ENCODE assay signal across 8 cellular contexts in genomic region chr7:55533050-55533728, GRCh38. TPM values are rescaled to one million over a fixed set of nuclear protein-coding genes. Genes with fewer than 3 reads are reported as not detected.
A peak's percentile ranks its signal among the peaks of the same experiment; 100 is the strongest.
DNase-seq lines count a peak whose midpoint lies in the region; ATAC-seq, FAIRE-seq and TF ChIP-seq lines count a peak whose summit lies in the region.

No MANE protein-coding gene starts in this region.

- H3K27ac Mint-ChIP-seq in T-helper 2 cell treated with Interferon-gamma antibody and Interleukin-4, amounts not matched to agents 5 μg/mL and 100 μg/mL, for 36 hours, result peak overlapping the region; percentile 98
- H3K27ac Mint-ChIP-seq in natural killer cell treated with Interleukin-12 subunit alpha and Interleukin-12 subunit beta and Interleukin-15 and Interleukin-18, amount 100 ng/mL, for 72 hours, result peak overlapping the region; percentile 89 to 95

- TF ChIP-seq POLR2A in GM12878 (IDR thresholded peaks at IDR 0.05; ENCODE audit: low read depth, low read length) (peak; percentile 53), transverse colon (IDR thresholded peaks at IDR 0.05) (no peak)

- H3K9ac ChIP-seq in GM12878 (ENCODE audit: control insufficient read depth, insufficient read depth, low read length), result peak overlapping the region; percentile 92

- no peaks in the 10 kb centered on the region for H3K9me3 Mint-ChIP-seq in T-helper 2 cell treated with Interferon-gamma antibody and Interleukin-4, amounts not matched to agents 5 μg/mL and 100 μg/mL, for 36 hours
- no peaks in the 10 kb centered on the region for H3K9me3 Mint-ChIP-seq in natural killer cell treated with Interleukin-12 subunit alpha and Interleukin-12 subunit beta and Interleukin-15 and Interleukin-18, amount 100 ng/mL, for 72 hours

- CTCF ChIA-PET in GM12878 (lab: Yijun Ruan, JAX), result interaction anchor here (0.8 to 10.5 kb wide), 13 partner anchors 9 to 224 kb away, joined by 3 to 87 read pairs (median 15); no protein-coding TSS in a partner anchor

- H2AFZ ChIP-seq in GM12878 (ENCODE audit: control insufficient read depth, low read depth, low read length), result no peak overlapping the region

- peaks cover 64% of the 10 kb centered on the region for H3K4me1 Mint-ChIP-seq in T-helper 2 cell treated with Interferon-gamma antibody and Interleukin-4, amounts not matched to agents 5 μg/mL and 100 μg/mL, for 36 hours (ENCODE audit: low read depth)
- H3K4me1 Mint-ChIP-seq in natural killer cell treated with Interleukin-12 subunit alpha and Interleukin-12 subunit beta and Interleukin-15 and Interleukin-18, amount 100 ng/mL, for 72 hours (ENCODE audit: low read depth in 2 of 2), result peaks cover 84 to 86% of the 10 kb centered on the region in 2 donors

- TF ChIP-seq RAD21 in GM12878 (IDR thresholded peaks at IDR 0.05; ENCODE audit: insufficient read depth, low read depth, low read length), result peak; percentile 17

- H3K36me3 Mint-ChIP-seq in T-helper 2 cell treated with Interferon-gamma antibody and Interleukin-4, amounts not matched to agents 5 μg/mL and 100 μg/mL, for 36 hours (ENCODE audit: low read depth), result peaks cover 32% of the 10 kb centered on the region
- peaks cover 24% of the 10 kb centered on the region for H3K36me3 Mint-ChIP-seq in natural killer cell treated with Interleukin-12 subunit alpha and Interleukin-12 subunit beta and Interleukin-15 and Interleukin-18, amount 100 ng/mL, for 72 hours

- peak overlapping the region; percentile 100 for H3K27ac ChIP-seq in GM12878 (ENCODE audit: control insufficient read depth, insufficient read depth)
- H3K27ac ChIP-seq in transverse colon, result peak overlapping the region; percentile 59 to 81 (median 74)

- H3K4me3 ChIP-seq in GM12878, result peak overlapping the region; percentile 55
- H3K4me3 ChIP-seq in transverse colon, result no peak overlapping the region

- in situ Hi-C loops in Caki2 (cut with HindIII; ENCODE audit: low pct_unique_long_range_greater_than_20kb, low sequenced_read_pairs) (no loop called here), GM12878 (cut with MboI) (no loop called here), transverse colon (cut with MboI; ENCODE audit: low pct_ligation_motif_present in 1 of 4, low pct_unique_long_range_greater_than_20kb in 1 of 4, low sequenced_read_pairs in 3 of 4) (no loop called here)

- DNase-seq in Caki2 (ENCODE audit: low read depth) (peak; percentile 56), HPDE6-E6E7 (ENCODE audit: extremely low spot score) (peak; percentile 62), GM12878 (ENCODE audit: low read depth, low spot score) (peak; percentile 98), transverse colon (peak; percentile 72), NCI-H748 treated with DMSO at 0.1 percent for 48 hours (lab: John Stamatoyannopoulos, UW) (no peak)
- DNase-seq in T-helper 2 cell treated with Interferon-gamma antibody and Interleukin-4, amounts not matched to agents 5 μg/mL and 100 μg/mL, for 36 hours (ENCODE audit: low spot score), result peak; percentile 83
- DNase-seq in natural killer cell treated with Interleukin-12 subunit alpha and Interleukin-12 subunit beta and Interleukin-15 and Interleukin-18, amount 100 ng/mL, for 72 hours (ENCODE audit: low spot score), result peak; percentile 93

- TF ChIP-seq EP300 in GM12878 (IDR thresholded peaks at IDR 0.05; ENCODE audit: borderline replicate concordance in 1 of 2, control insufficient read depth in 1 of 2, low read depth in 2 of 2, low read length in 2 of 2), result peak; percentile 100
- peak; percentile 8 for TF ChIP-seq EP300 in transverse colon (IDR thresholded peaks at IDR 0.05; ENCODE audit: low read depth)

- H3K9me3 ChIP-seq in GM12878 (replicated peaks; ENCODE audit: control insufficient read depth, insufficient read depth, low read length) (no peaks in the 10 kb centered on the region), transverse colon (no peaks in the 10 kb centered on the region)

- TSS peak; percentile 3 for BruUV-seq in GM12878 (replicated peaks; lab: Mats Ljungman, UMichigan)

- SMC1A ChIA-PET in GM12878 (lab: Charles Lee; ENCODE audit: uncharacterized antibody, unreplicated experiment), result interaction anchor here (0.7 to 15.0 kb wide), 11 partner anchors 15 to 230 kb away, joined by 3 to 354 read pairs (median 9); partner anchors contain the start of gene VOPP1

- 1% methylated on average over 4 of the region's 4 CpGs for WGBS in GM12878 (ENCODE audit: insufficient coverage, insufficient replicate concordance, low lambda C conversion rate, missing lambda C conversion rate)
- 28 to 43% methylated on average over 3 to 4 of the region's 4 CpGs for WGBS in transverse colon (ENCODE audit: low coverage in 1 of 2), 2 donors

- H3K4me3 Mint-ChIP-seq in T-helper 2 cell treated with Interferon-gamma antibody and Interleukin-4, amounts not matched to agents 5 μg/mL and 100 μg/mL, for 36 hours, result peak overlapping the region; percentile 82
- peak overlapping the region; percentile 67 for H3K4me3 Mint-ChIP-seq in natural killer cell treated with Interleukin-12 subunit alpha and Interleukin-12 subunit beta and Interleukin-15 and Interleukin-18, amount 100 ng/mL, for 72 hours

- no peaks in the 10 kb centered on the region for H3K27me3 Mint-ChIP-seq in T-helper 2 cell treated with Interferon-gamma antibody and Interleukin-4, amounts not matched to agents 5 μg/mL and 100 μg/mL, for 36 hours (ENCODE audit: low read depth)
- no peaks in the 10 kb centered on the region for H3K27me3 Mint-ChIP-seq in natural killer cell treated with Interleukin-12 subunit alpha and Interleukin-12 subunit beta and Interleukin-15 and Interleukin-18, amount 100 ng/mL, for 72 hours

- H3K79me2 ChIP-seq in GM12878 (ENCODE audit: control insufficient read depth, insufficient read depth, low read length), result peaks cover 90% of the 10 kb centered on the region

- H3K36me3 ChIP-seq in GM12878 (ENCODE audit: control insufficient read depth in 2 of 2, insufficient read depth in 2 of 2, low read length in 1 of 2) (peaks cover 0 to 7% of the 10 kb centered on the region in 2 experiments; a peak in 2 of 4 replicates), transverse colon (no peaks in the 10 kb centered on the region)

- peak overlapping the region; percentile 92 for H3K4me2 ChIP-seq in GM12878 (ENCODE audit: control insufficient read depth, insufficient read depth)

- peaks cover 78% of the 10 kb centered on the region for H3K4me1 ChIP-seq in GM12878 (ENCODE audit: control insufficient read depth, insufficient read depth, low read length)
- peaks cover 13 to 48% (median 33%) of the 10 kb centered on the region in 4 donors for H3K4me1 ChIP-seq in transverse colon

- peak; percentile 86 for FAIRE-seq in GM12878 (lab: Jason Lieb, UNC)

- POLR2A ChIA-PET in GM12878 (lab: Charles Lee), result interaction anchor here (0.6 to 12.5 kb wide), 18 partner anchors 9 to 226 kb away, joined by 3 to 156 read pairs (median 10); partner anchors contain the start of gene VOPP1

- ATAC-seq in GM21367 (IDR thresholded peaks at IDR 0.05; ENCODE audit: unreplicated experiment) (peak; percentile 49), GM12878 (peak; percentile 59)
- peak; percentile 79 to 80 for ATAC-seq in natural killer cell treated with Interleukin-12 subunit alpha and Interleukin-12 subunit beta and Interleukin-15 and Interleukin-18, amount 100 ng/mL, for 72 hours

- H3K27me3 ChIP-seq in GM12878 (replicated peaks in 1 of 2; ENCODE audit: control insufficient read depth in 2 of 2, insufficient read depth in 2 of 2, low read length in 1 of 2) (no peaks in the 10 kb centered on the region), transverse colon (no peaks in the 10 kb centered on the region)

- TF ChIP-seq CTCF in GM12878 (IDR thresholded peaks at IDR 0.05 in 2 of 3, conservative IDR thresholded peaks at IDR 0.05 in 1 of 3; ENCODE audit: control insufficient read depth in 2 of 3, extremely low read depth in 1 of 3, insufficient read depth in 1 of 3, low read depth in 3 of 3, low read length in 3 of 3) (no peak), transverse colon (IDR thresholded peaks at IDR 0.05) (no peak)

- intact Hi-C loops in GM12878 (cut with micrococcal nuclease; ENCODE audit: unreplicated experiment), result loop anchor here (1.0 kb wide), 1 partner anchor 25 kb away; no protein-coding TSS in a partner anchor
- intact Hi-C loops in transverse colon (cut with DNase I; ENCODE audit: low total_unique reads), result no loop called here

- RAD21 ChIA-PET in GM12878 (lab: Charles Lee; ENCODE audit: unreplicated experiment), result interaction anchor here (0.9 to 12.4 kb wide), 17 partner anchors 9 to 447 kb away, joined by 3 to 245 read pairs (median 5); partner anchors contain the start of gene VOPP1

- no peaks in the 10 kb centered on the region for H4K20me1 ChIP-seq in GM12878 (ENCODE audit: control insufficient read depth, insufficient read depth)

TF ChIP-seq in GM12878, 131 proteins besides CTCF, POLR2A, EP300 and RAD21 (continues in another document):
- TF ChIP-seq LARP7 (IDR thresholded peaks at IDR 0.05), result peak; percentile 61; the same call in 1 of the 2 replicates

RNA-seq across cellular contexts. Expression of gene VOPP1, which starts 39.1 kb away (rescaled TPM):
- total RNA-seq in Caki2 (2014; rRNA removed; shearing (Covaris generic); ENCODE audit: low replicate concordance), result 101 and 113 TPM in 2 replicates
- 130 and 131 TPM in 2 replicates for total RNA-seq in GM12878 (2013; cell fraction: nucleolus; rRNA removed)
- total RNA-seq in GM12878 (2014; rRNA removed) (198 and 200 TPM in 2 replicates), GM12878 (2014; rRNA removed; fragmentation: Illumina TruSeq; extraction: Trizol) (135 and 144 TPM in 2 replicates), GM12878 (2021) (205 and 206 TPM in 2 replicates), transverse colon (10 to 100 TPM; 22.1 to 79.2 (median 73.9) TPM)
- 123 TPM for polyA plus RNA-seq in GM12878 (2011; ENCODE audit: low read depth)
- polyA plus RNA-seq in GM12878 (2011; rRNA removed) (101 and 118 TPM in 2 replicates), GM12878 (2014; fragmentation: Illumina TruSeq; extraction: Trizol) (116 and 141 TPM in 2 replicates), GM12878 (2014; fragmentation: Nextera tagmentation; extraction: Ambion mirVana) (10 to 100 TPM; 32.8 to 78.5 TPM), GM12878 (2014; rRNA removed) (203 and 212 TPM in 2 replicates), GM12878 (2016; fragmentation: Nextera tagmentation; extraction: Ambion mirVana) (10 to 100 TPM; 54.4 to 71.5 TPM)
- polyA plus RNA-seq in GM12878 (2011; cell fraction: cytosol; rRNA removed), result 103 and 118 TPM in 2 replicates
- polyA plus RNA-seq in GM12878 (2011; cell fraction: nucleus; rRNA removed), result 51.0 and 62.5 TPM in 2 replicates
- 135 and 137 TPM in 2 replicates for polyA plus RNA-seq in GM12878 (2012)
- 139 and 160 TPM in 2 replicates for polyA minus RNA-seq in GM12878 (2011; rRNA and poly(A)+ RNA removed)
- 60.1 and 81.5 TPM in 2 replicates for polyA minus RNA-seq in GM12878 (2011; cell fraction: cytosol; rRNA and poly(A)+ RNA removed)
- polyA minus RNA-seq in GM12878 (2011; cell fraction: nucleus; rRNA and poly(A)+ RNA removed), result 37.2 and 80.3 TPM in 2 replicates
- 100 to 1,000 TPM; 204 to 244 TPM for total RNA-seq in natural killer cell treated with Interleukin-12 subunit alpha and Interleukin-12 subunit beta and Interleukin-15 and Interleukin-18, amount 100 ng/mL, for 72 hours
